In genomic region chr6:25652007-25652515, GRCh38 we compare ENCODE assay signal across 1 cellular context.
A peak's percentile ranks its signal among the peaks of the same experiment; 100 is the strongest.
TF ChIP-seq lines count a peak whose summit lies in the region.

Gene SCGN (plus strand): TSS chr6:25652215. CDS start chr6:25652404, 189 bp downstream.

TF ChIP-seq in HEK293, 187 proteins besides CTCF, POLR2A, EP300 and RAD21 (continued from another document):
- TF ChIP-seq ZNF521 (tag by site-specific recombination; IDR thresholded peaks at IDR 0.05) = no peak
- no peak for TF ChIP-seq ZNF366 (tag by site-specific recombination; conservative IDR thresholded peaks at IDR 0.05)
- no peak for TF ChIP-seq SALL2 (tag by site-specific recombination; IDR thresholded peaks at IDR 0.05; ENCODE audit: borderline replicate concordance)
- TF ChIP-seq ZNF10 (tag by site-specific recombination; IDR thresholded peaks at IDR 0.05) = peak; percentile 94
- no peak for TF ChIP-seq ZNF292 (tag by site-specific recombination; IDR thresholded peaks at IDR 0.05; ENCODE audit: borderline replicate concordance, low read depth)
- TF ChIP-seq ZFP3 (tag by site-specific recombination; IDR thresholded peaks at IDR 0.05; ENCODE audit: low read depth) = no peak
- TF ChIP-seq ZNF629 (tag by site-specific recombination; IDR thresholded peaks at IDR 0.05) = no peak
- no peak for TF ChIP-seq ZSCAN16 (tag by site-specific recombination; IDR thresholded peaks at IDR 0.05)
- no peak for TF ChIP-seq TCF7L2 (IDR thresholded peaks at IDR 0.05; ENCODE audit: borderline replicate concordance, low read depth, low read length)
- no peak for TF ChIP-seq ZNF488 (tag by site-specific recombination; IDR thresholded peaks at IDR 0.05)
- no peak for TF ChIP-seq ZNF677 (tag by site-specific recombination; IDR thresholded peaks at IDR 0.05)
- peak; percentile 52 for TF ChIP-seq ZNF335 (tag by site-specific recombination; conservative IDR thresholded peaks at IDR 0.05)
- no peak for TF ChIP-seq BCL11A (tag by site-specific recombination; IDR thresholded peaks at IDR 0.05; ENCODE audit: low read depth)
- no peak for TF ChIP-seq ZNF391 (tag by site-specific recombination; IDR thresholded peaks at IDR 0.05; ENCODE audit: borderline replicate concordance, low read depth)
- no peak for TF ChIP-seq ZNF549 (tag by site-specific recombination; IDR thresholded peaks at IDR 0.05)
- TF ChIP-seq ZNF623 (tag by site-specific recombination; IDR thresholded peaks at IDR 0.05) = no peak
- no peak for TF ChIP-seq WT1 (tag by site-specific recombination; IDR thresholded peaks at IDR 0.05)
- no peak for TF ChIP-seq FEZF1 (tag by site-specific recombination; IDR thresholded peaks at IDR 0.05)
- peak; percentile 99 for TF ChIP-seq REST (tag by site-specific recombination; IDR thresholded peaks at IDR 0.05)
- TF ChIP-seq ZNF26 (tag by site-specific recombination; IDR thresholded peaks at IDR 0.05) = no peak
- no peak for TF ChIP-seq ZBTB6 (tag by site-specific recombination; IDR thresholded peaks at IDR 0.05)
